ENCODE assay signal across 15 cellular contexts in the genomic region with DNA sequence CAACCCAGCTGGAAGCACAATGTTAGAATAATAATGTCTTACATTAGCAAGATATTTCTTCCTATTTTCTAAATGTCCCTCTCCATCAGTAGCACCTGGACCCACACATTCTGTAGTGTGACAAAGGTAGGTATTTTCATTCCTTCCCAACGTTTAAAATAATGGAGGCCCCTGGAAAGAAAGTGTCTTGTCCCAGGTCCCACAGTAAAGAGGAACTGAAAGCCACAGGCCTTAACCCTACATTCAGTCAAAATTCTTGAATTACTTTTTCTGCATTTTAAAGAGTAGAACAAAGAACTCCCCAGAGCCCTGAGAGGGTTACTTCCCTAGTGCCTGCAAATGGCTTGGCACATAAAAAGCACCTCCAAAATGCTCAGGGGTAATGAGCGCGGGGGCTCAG. TPM values are rescaled to one million over a fixed set of nuclear protein-coding genes. Genes with fewer than 3 reads are reported as not detected.
A peak's percentile ranks its signal among the peaks of the same experiment; 100 is the strongest.
DNase-seq lines count a peak whose midpoint lies in the region; ATAC-seq, FAIRE-seq and TF ChIP-seq lines count a peak whose summit lies in the region.
"Had no signal": no experiment of that assay in that cellular context is flagged by ENCODE, and none has a peak within 500 bp of the region (broad histone marks: within the 10 kb centered on the region; RNA-seq: fewer than 3 reads in every experiment).

No MANE protein-coding gene starts in this region.

- no peaks in the 10 kb centered on the region for H3K36me3 ChIP-seq in GM12878 (ENCODE audit: control insufficient read depth in 2 of 2, insufficient read depth in 2 of 2, low read length in 1 of 2)
- no peaks in the 10 kb centered on the region for H3K36me3 ChIP-seq in colonic mucosa
- H3K36me3 ChIP-seq: brain microvascular endothelial cell, thoracic aorta had no signal

- in situ Hi-C loops in GM12878 (cut with MboI) = no loop called here

- H4K20me1 ChIP-seq in GM12878 (ENCODE audit: control insufficient read depth, insufficient read depth) = no peaks in the 10 kb centered on the region

- no peak overlapping the region for H3K4me3 ChIP-seq in GM12878
- no peak overlapping the region for H3K4me3 ChIP-seq in colonic mucosa
- H3K4me3 ChIP-seq: thoracic aorta had no signal

- H3K9ac ChIP-seq in GM12878 (ENCODE audit: control insufficient read depth, insufficient read depth, low read length) = no peak overlapping the region
- H3K9ac ChIP-seq in colonic mucosa (ENCODE audit: low read depth in 2 of 2, low read length in 2 of 2) = no peak overlapping the region

- H3K27ac ChIP-seq in GM12878 (ENCODE audit: control insufficient read depth, insufficient read depth) = no peak overlapping the region
- H3K27ac ChIP-seq in colonic mucosa = no peak overlapping the region
- H3K27ac ChIP-seq: brain microvascular endothelial cell, thoracic aorta had no signal

- peaks cover 0 to 3% of the 10 kb centered on the region in 2 experiments; a peak in 1 of 4 replicates for H3K27me3 ChIP-seq in GM12878 (replicated peaks in 1 of 2; ENCODE audit: control insufficient read depth in 2 of 2, insufficient read depth in 2 of 2, low read length in 1 of 2)
- no peaks in the 10 kb centered on the region for H3K27me3 ChIP-seq in colonic mucosa
- H3K27me3 ChIP-seq: brain microvascular endothelial cell had no signal

- SMC1A ChIA-PET in GM12878 (lab: Charles Lee; ENCODE audit: uncharacterized antibody, unreplicated experiment) = interaction anchor here (1.1 kb wide), 1 partner anchor 9 kb away, joined by 3 read pairs; no protein-coding TSS in a partner anchor

- TF ChIP-seq RAD21 in GM12878 (IDR thresholded peaks at IDR 0.05; ENCODE audit: insufficient read depth, low read depth, low read length) = no peak

- H3K9me3 ChIP-seq in GM12878 (replicated peaks; ENCODE audit: control insufficient read depth, insufficient read depth, low read length) (no peaks in the 10 kb centered on the region; the same call in 2 of the 3 replicates), colonic mucosa (no peaks in the 10 kb centered on the region)
- H3K9me3 ChIP-seq: thoracic aorta had no signal

- H3K79me2 ChIP-seq in GM12878 (ENCODE audit: control insufficient read depth, insufficient read depth, low read length) = no peaks in the 10 kb centered on the region

- H3K4me1 ChIP-seq in GM12878 (ENCODE audit: control insufficient read depth, insufficient read depth, low read length) = peaks cover 6% of the 10 kb centered on the region
- H3K4me1 ChIP-seq in colonic mucosa = no peaks in the 10 kb centered on the region

- intact Hi-C loops in GM12878 (cut with micrococcal nuclease; ENCODE audit: unreplicated experiment) = no loop called here
- intact Hi-C loops in colonic mucosa (cut with DNase I) = no loop called here

- no peak overlapping the region for H2AFZ ChIP-seq in GM12878 (ENCODE audit: control insufficient read depth, low read depth, low read length)

- 0% methylated on average over 3 of the region's 3 CpGs for WGBS in GM12878 (ENCODE audit: insufficient coverage, insufficient replicate concordance, low lambda C conversion rate, missing lambda C conversion rate)

- RAD21 ChIA-PET in GM12878 (lab: Charles Lee; ENCODE audit: unreplicated experiment) = no interaction called here

- no peak for TF ChIP-seq CTCF in GM12878 (IDR thresholded peaks at IDR 0.05 in 2 of 3, conservative IDR thresholded peaks at IDR 0.05 in 1 of 3; ENCODE audit: control insufficient read depth in 2 of 3, extremely low read depth in 1 of 3, insufficient read depth in 1 of 3, low read depth in 3 of 3, low read length in 3 of 3)
- TF ChIP-seq CTCF in colonic mucosa (IDR thresholded peaks at IDR 0.05) = no peak

- H3K4me2 ChIP-seq in GM12878 (ENCODE audit: control insufficient read depth, insufficient read depth) = no peak overlapping the region; the same call in 1 of the 2 replicates

- peak; percentile 78 for ATAC-seq in GM18907 (IDR thresholded peaks at IDR 0.05; ENCODE audit: unreplicated experiment)
- peak; percentile 88 for ATAC-seq in GM21723 (IDR thresholded peaks at IDR 0.05; ENCODE audit: unreplicated experiment)
- ATAC-seq in HG03103 (IDR thresholded peaks at IDR 0.05; ENCODE audit: low read depth, unreplicated experiment) = peak; percentile 88
- ATAC-seq in GM12878 = peak; percentile 92
- ATAC-seq: effector memory CD8-positive, alpha-beta T cell; T-helper 17 cell had no signal

- no TSS peak for BruUV-seq in GM12878 (replicated peaks; lab: Mats Ljungman, UMichigan)

- peak in 1 of 2 experiments; percentile 77; a peak in 1 of 4 replicates for TF ChIP-seq EP300 in GM12878 (IDR thresholded peaks at IDR 0.05; ENCODE audit: borderline replicate concordance in 1 of 2, control insufficient read depth in 1 of 2, low read depth in 2 of 2, low read length in 2 of 2)

- CTCF ChIA-PET in GM12878 (lab: Yijun Ruan, JAX) = no interaction called here

- DNase-seq in GM12878 (ENCODE audit: low read depth, low spot score) (peak; percentile 42), EL (no peak), colonic mucosa (no peak), HPDE6-E6E7 (ENCODE audit: extremely low spot score) (no peak)
- DNase-seq in activated CD8-positive, alpha-beta memory T cell treated with anti-CD3 and anti-CD28 coated beads, Interleukin-2, amount 50 U/mL, for 4 hours = no peak
- DNase-seq: activated effector memory CD4-positive, alpha-beta T cell treated with anti-CD3 and anti-CD28 coated beads, Interleukin-2, amount 50 U/mL, for 16 hours; brain microvascular endothelial cell; effector memory CD8-positive, alpha-beta T cell; GDM1; naive B cell; T-helper 17 cell had no signal

- no peak for FAIRE-seq in GM12878 (lab: Jason Lieb, UNC)

- POLR2A ChIA-PET in GM12878 (lab: Charles Lee) = no interaction called here

- TF ChIP-seq POLR2A in GM12878 (IDR thresholded peaks at IDR 0.05; ENCODE audit: low read depth, low read length) = no peak

TF ChIP-seq in GM12878, 131 proteins besides CTCF, POLR2A, EP300 and RAD21 (continues in another document):
- TF ChIP-seq ZNF217 (IDR thresholded peaks at IDR 0.05) (peak; percentile 56; the same call in 1 of the 2 replicates), ETV6 (conservative IDR thresholded peaks at IDR 0.05 in 1 of 2, IDR thresholded peaks at IDR 0.05 in 1 of 2; ENCODE audit: borderline replicate concordance in 1 of 2, low read depth in 1 of 2) (no peak), IKZF2 (IDR thresholded peaks at IDR 0.05) (peak; percentile 90 to 91), STAT3 (IDR thresholded peaks at IDR 0.05; ENCODE audit: low read depth, low read length) (no peak), CREM (IDR thresholded peaks at IDR 0.05; ENCODE audit: low read depth) (no peak), RB1 (IDR thresholded peaks at IDR 0.05; ENCODE audit: borderline replicate concordance) (no peak), ZNF384 (IDR thresholded peaks at IDR 0.05; ENCODE audit: borderline replicate concordance, low read depth, low read length) (no peak)
- TF ChIP-seq, protein P1, sequence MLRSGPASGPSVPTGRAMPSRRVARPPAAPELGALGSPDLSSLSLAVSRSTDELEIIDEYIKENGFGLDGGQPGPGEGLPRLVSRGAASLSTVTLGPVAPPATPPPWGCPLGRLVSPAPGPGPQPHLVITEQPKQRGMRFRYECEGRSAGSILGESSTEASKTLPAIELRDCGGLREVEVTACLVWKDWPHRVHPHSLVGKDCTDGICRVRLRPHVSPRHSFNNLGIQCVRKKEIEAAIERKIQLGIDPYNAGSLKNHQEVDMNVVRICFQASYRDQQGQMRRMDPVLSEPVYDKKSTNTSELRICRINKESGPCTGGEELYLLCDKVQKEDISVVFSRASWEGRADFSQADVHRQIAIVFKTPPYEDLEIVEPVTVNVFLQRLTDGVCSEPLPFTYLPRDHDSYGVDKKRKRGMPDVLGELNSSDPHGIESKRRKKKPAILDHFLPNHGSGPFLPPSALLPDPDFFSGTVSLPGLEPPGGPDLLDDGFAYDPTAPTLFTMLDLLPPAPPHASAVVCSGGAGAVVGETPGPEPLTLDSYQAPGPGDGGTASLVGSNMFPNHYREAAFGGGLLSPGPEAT (IDR thresholded peaks at IDR 0.05; ENCODE audit: low read depth) = peak; percentile 71; the same call in 1 of the 2 replicates
- TF ChIP-seq, protein P2, sequence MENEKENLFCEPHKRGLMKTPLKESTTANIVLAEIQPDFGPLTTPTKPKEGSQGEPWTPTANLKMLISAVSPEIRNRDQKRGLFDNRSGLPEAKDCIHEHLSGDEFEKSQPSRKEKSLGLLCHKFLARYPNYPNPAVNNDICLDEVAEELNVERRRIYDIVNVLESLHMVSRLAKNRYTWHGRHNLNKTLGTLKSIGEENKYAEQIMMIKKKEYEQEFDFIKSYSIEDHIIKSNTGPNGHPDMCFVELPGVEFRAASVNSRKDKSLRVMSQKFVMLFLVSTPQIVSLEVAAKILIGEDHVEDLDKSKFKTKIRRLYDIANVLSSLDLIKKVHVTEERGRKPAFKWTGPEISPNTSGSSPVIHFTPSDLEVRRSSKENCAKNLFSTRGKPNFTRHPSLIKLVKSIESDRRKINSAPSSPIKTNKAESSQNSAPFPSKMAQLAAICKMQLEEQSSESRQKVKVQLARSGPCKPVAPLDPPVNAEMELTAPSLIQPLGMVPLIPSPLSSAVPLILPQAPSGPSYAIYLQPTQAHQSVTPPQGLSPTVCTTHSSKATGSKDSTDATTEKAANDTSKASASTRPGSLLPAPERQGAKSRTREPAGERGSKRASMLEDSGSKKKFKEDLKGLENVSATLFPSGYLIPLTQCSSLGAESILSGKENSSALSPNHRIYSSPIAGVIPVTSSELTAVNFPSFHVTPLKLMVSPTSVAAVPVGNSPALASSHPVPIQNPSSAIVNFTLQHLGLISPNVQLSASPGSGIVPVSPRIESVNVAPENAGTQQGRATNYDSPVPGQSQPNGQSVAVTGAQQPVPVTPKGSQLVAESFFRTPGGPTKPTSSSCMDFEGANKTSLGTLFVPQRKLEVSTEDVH (IDR thresholded peaks at IDR 0.05; ENCODE audit: low read depth, partially characterized antibody) = no peak

RNA-seq across cellular contexts. Expression of a gene that starts 26.3 kb away (rescaled TPM):
- not detected in 2 replicates for total RNA-seq in GM12878 (2013; cell fraction: nucleolus; rRNA removed)
- total RNA-seq in GM12878 (2014; rRNA removed) (not detected in 2 replicates), GM12878 (2014; rRNA removed; fragmentation: Illumina TruSeq; extraction: Trizol) (not detected in 2 replicates), GM12878 (2021) (not detected in 2 replicates), colonic mucosa (under 1 TPM in 1 of 2 donors, not detected in 1; 0.08 TPM)
- not detected for polyA plus RNA-seq in GM12878 (2011; ENCODE audit: low read depth)
- polyA plus RNA-seq in GM12878 (2011; rRNA removed) (0.81 and 0.84 TPM in 2 replicates), GM12878 (2014; fragmentation: Illumina TruSeq; extraction: Trizol) (not detected in 2 replicates), GM12878 (2014; fragmentation: Nextera tagmentation; extraction: Ambion mirVana) (not detected), GM12878 (2014; rRNA removed) (not detected in 2 replicates), GM12878 (2016; fragmentation: Nextera tagmentation; extraction: Ambion mirVana) (not detected)
- 0.69 and 3.2 TPM in 2 replicates for polyA plus RNA-seq in GM12878 (2011; cell fraction: cytosol; rRNA removed)
- polyA plus RNA-seq in GM12878 (2011; cell fraction: nucleus; rRNA removed) = 1.8 and 2.5 TPM in 2 replicates
- polyA plus RNA-seq in GM12878 (2012) = not detected in 2 replicates
- polyA minus RNA-seq in GM12878 (2011; rRNA and poly(A)+ RNA removed) = 0.36 and 3.7 TPM in 2 replicates
- not detected in 2 replicates for polyA minus RNA-seq in GM12878 (2011; cell fraction: cytosol; rRNA and poly(A)+ RNA removed)
- 1.5 and 6.4 TPM in 2 replicates for polyA minus RNA-seq in GM12878 (2011; cell fraction: nucleus; rRNA and poly(A)+ RNA removed)
- total RNA-seq: T-helper 17 cell, thoracic aorta had no signal
